In the genomic region with DNA sequence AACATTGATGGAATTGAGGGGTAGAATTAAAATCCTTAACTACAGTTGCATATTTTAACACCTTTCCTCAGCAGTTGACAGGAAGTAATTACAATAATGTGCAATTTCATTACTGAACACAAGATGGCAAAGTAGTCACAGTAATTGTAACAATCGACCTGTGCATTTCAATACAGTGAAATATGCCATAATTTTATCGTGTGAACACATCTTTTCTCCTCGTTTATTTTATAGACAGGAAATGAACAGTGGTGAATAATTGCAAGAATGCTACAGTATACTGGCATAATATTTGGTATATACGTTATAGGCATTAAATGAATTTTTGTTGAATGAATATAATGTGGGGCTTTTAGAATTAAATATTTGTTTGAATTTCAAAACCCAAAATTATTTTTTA, we compare ENCODE assay signal across 8 cellular contexts. TPM values are rescaled to one million over a fixed set of nuclear protein-coding genes. Genes with fewer than 3 reads are reported as not detected.
DNase-seq lines count a peak whose midpoint lies in the region; ATAC-seq and TF ChIP-seq lines count a peak whose summit lies in the region.

No MANE protein-coding gene starts in this region.

- H3K27ac Mint-ChIP-seq in WTC11 = no peak overlapping the region

- peaks cover 6% of the 10 kb centered on the region for H3K4me1 Mint-ChIP-seq in WTC11

- H3K9me3 ChIP-seq in left ventricle myocardium inferior (replicated peaks) = peaks cover 7% of the 10 kb centered on the region

- H3K4me1 ChIP-seq in left ventricle myocardium inferior = peaks cover 4% of the 10 kb centered on the region

- no peak overlapping the region for H3K4me3 Mint-ChIP-seq in WTC11

- H3K36me3 Mint-ChIP-seq in WTC11 = no peaks in the 10 kb centered on the region

- intact Hi-C loops in left ventricle myocardium inferior (cut with micrococcal nuclease) = loop anchor here (2.0 kb wide), 1 partner anchor 336 kb away; no protein-coding TSS in a partner anchor

- POLR2A ChIA-PET in WTC11 (lab: Charles Lee) = no interaction called here

- H3K27me3 Mint-ChIP-seq in WTC11 (ENCODE audit: low read depth) = no peaks in the 10 kb centered on the region

- DNase-seq in COLO829 (ENCODE audit: low spot score) (peak; percentile 59), NCI-H1930 (lab: John Stamatoyannopoulos, UW) (peak; percentile 3 to 5), WTC11 (ENCODE audit: low spot score) (no peak), left ventricle myocardium inferior (no peak)
- no peak for DNase-seq in stimulated activated naive CD8-positive, alpha-beta T cell treated with anti-CD3 and anti-CD28 coated beads, Interleukin-15, Interleukin-2, amounts not matched to agents 100 U/mL and 50 U/mL, for 24 hours
- no peak for DNase-seq in activated CD4-positive, alpha-beta T cell treated with anti-CD3 and anti-CD28 coated beads for 48 hours

- H3K9me3 Mint-ChIP-seq in WTC11 = peaks cover 4% of the 10 kb centered on the region; the same call in 1 of the 2 replicates

- no peak overlapping the region for H3K27ac ChIP-seq in left ventricle myocardium inferior (replicated peaks)

- H3K27me3 ChIP-seq in left ventricle myocardium inferior (ENCODE audit: low read depth) = no peaks in the 10 kb centered on the region

- ATAC-seq in GM18873 (IDR thresholded peaks at IDR 0.05; ENCODE audit: low FRiP score, unreplicated experiment) = peak; percentile 75
- peak; percentile 81 for ATAC-seq in HG03039 (IDR thresholded peaks at IDR 0.05; ENCODE audit: unreplicated experiment)
- ATAC-seq in WTC11 = peak; percentile 26; the same call in 1 of the 2 replicates
- ATAC-seq in stimulated activated naive CD8-positive, alpha-beta T cell treated with anti-CD3 and anti-CD28 coated beads, Interleukin-15, Interleukin-2, amounts not matched to agents 100 U/mL and 50 U/mL, for 24 hours = peak; percentile 52

- TF ChIP-seq CTCF in WTC11 (IDR thresholded peaks at IDR 0.05) (peak; percentile 42; the same call in 1 of the 2 replicates), left ventricle myocardium inferior (IDR thresholded peaks at IDR 0.05; ENCODE audit: borderline replicate concordance) (peak; percentile 79)

- no peak overlapping the region for H3K4me3 ChIP-seq in left ventricle myocardium inferior

- no peaks in the 10 kb centered on the region for H3K36me3 ChIP-seq in left ventricle myocardium inferior

- CTCF ChIA-PET in WTC11 (lab: Charles Lee) = no interaction called here

TF ChIP-seq in WTC11, 78 proteins besides CTCF, POLR2A, EP300 and RAD21:
- TF ChIP-seq SOX15 (CRISPR knock-in tag; IDR thresholded peaks at IDR 0.05) (no peak), USF2 (CRISPR knock-in tag; IDR thresholded peaks at IDR 0.05) (no peak), NFE2L1 (CRISPR knock-in tag; IDR thresholded peaks at IDR 0.05) (no peak), NR2C2 (CRISPR knock-in tag; IDR thresholded peaks at IDR 0.05) (no peak), ZNF317 (CRISPR knock-in tag; IDR thresholded peaks at IDR 0.05; ENCODE audit: borderline replicate concordance, low read depth) (no peak), CDX4 (CRISPR knock-in tag; IDR thresholded peaks at IDR 0.05; ENCODE audit: borderline replicate concordance) (no peak), TEAD4 (CRISPR knock-in tag; IDR thresholded peaks at IDR 0.05) (no peak), KAT7 (CRISPR knock-in tag; IDR thresholded peaks at IDR 0.05; ENCODE audit: borderline replicate concordance) (no peak), CREM (CRISPR knock-in tag; IDR thresholded peaks at IDR 0.05) (no peak), ATF1 (CRISPR knock-in tag; IDR thresholded peaks at IDR 0.05) (no peak), NFYB (CRISPR knock-in tag; conservative IDR thresholded peaks at IDR 0.05; ENCODE audit: low read depth) (no peak), PREB (CRISPR knock-in tag; IDR thresholded peaks at IDR 0.05; ENCODE audit: borderline replicate concordance) (no peak)
- TF ChIP-seq, protein P1, sequence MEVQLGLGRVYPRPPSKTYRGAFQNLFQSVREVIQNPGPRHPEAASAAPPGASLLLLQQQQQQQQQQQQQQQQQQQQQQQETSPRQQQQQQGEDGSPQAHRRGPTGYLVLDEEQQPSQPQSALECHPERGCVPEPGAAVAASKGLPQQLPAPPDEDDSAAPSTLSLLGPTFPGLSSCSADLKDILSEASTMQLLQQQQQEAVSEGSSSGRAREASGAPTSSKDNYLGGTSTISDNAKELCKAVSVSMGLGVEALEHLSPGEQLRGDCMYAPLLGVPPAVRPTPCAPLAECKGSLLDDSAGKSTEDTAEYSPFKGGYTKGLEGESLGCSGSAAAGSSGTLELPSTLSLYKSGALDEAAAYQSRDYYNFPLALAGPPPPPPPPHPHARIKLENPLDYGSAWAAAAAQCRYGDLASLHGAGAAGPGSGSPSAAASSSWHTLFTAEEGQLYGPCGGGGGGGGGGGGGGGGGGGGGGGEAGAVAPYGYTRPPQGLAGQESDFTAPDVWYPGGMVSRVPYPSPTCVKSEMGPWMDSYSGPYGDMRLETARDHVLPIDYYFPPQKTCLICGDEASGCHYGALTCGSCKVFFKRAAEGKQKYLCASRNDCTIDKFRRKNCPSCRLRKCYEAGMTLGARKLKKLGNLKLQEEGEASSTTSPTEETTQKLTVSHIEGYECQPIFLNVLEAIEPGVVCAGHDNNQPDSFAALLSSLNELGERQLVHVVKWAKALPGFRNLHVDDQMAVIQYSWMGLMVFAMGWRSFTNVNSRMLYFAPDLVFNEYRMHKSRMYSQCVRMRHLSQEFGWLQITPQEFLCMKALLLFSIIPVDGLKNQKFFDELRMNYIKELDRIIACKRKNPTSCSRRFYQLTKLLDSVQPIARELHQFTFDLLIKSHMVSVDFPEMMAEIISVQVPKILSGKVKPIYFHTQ (CRISPR knock-in tag; IDR thresholded peaks at IDR 0.05) = no peak
- TF ChIP-seq, protein P2, sequence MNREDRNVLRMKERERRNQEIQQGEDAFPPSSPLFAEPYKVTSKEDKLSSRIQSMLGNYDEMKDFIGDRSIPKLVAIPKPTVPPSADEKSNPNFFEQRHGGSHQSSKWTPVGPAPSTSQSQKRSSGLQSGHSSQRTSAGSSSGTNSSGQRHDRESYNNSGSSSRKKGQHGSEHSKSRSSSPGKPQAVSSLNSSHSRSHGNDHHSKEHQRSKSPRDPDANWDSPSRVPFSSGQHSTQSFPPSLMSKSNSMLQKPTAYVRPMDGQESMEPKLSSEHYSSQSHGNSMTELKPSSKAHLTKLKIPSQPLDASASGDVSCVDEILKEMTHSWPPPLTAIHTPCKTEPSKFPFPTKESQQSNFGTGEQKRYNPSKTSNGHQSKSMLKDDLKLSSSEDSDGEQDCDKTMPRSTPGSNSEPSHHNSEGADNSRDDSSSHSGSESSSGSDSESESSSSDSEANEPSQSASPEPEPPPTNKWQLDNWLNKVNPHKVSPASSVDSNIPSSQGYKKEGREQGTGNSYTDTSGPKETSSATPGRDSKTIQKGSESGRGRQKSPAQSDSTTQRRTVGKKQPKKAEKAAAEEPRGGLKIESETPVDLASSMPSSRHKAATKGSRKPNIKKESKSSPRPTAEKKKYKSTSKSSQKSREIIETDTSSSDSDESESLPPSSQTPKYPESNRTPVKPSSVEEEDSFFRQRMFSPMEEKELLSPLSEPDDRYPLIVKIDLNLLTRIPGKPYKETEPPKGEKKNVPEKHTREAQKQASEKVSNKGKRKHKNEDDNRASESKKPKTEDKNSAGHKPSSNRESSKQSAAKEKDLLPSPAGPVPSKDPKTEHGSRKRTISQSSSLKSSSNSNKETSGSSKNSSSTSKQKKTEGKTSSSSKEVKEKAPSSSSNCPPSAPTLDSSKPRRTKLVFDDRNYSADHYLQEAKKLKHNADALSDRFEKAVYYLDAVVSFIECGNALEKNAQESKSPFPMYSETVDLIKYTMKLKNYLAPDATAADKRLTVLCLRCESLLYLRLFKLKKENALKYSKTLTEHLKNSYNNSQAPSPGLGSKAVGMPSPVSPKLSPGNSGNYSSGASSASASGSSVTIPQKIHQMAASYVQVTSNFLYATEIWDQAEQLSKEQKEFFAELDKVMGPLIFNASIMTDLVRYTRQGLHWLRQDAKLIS (CRISPR knock-in tag; IDR thresholded peaks at IDR 0.05; ENCODE audit: borderline replicate concordance) = no peak

RNA-seq across cellular contexts. Expression of gene CYB5R4, which starts 25.0 kb away (rescaled TPM):
- total RNA-seq in WTC11 (2021) = 12.4 to 16.2 TPM (median 12.5 TPM) in 3 replicates
- total RNA-seq in left ventricle myocardium inferior = 14.5 TPM

RNA-seq across cellular contexts. Expression of gene RIPPLY2, which starts 31.4 kb away (rescaled TPM):
- total RNA-seq in WTC11 (2021) = 0.66 to 2.2 TPM (median 2.1 TPM) in 3 replicates
- total RNA-seq in left ventricle myocardium inferior = not detected

Comparison
In these comparisons a context has a peak if more than half of its experiments do, and no peak if none do; other contexts are left out.
1. DNase-seq: peak in COLO829 (single experiment) and NCI-H1930 (2 of 2); none in WTC11 (single experiment), left ventricle myocardium inferior (single experiment), stimulated activated naive CD8-positive, alpha-beta T cell treated with anti-CD3 and anti-CD28 coated beads, Interleukin-15, Interleukin-2, amounts not matched to agents 100 U/mL and 50 U/mL, for 24 hours (single experiment) and activated CD4-positive, alpha-beta T cell treated with anti-CD3 and anti-CD28 coated beads for 48 hours (single experiment).
2. ATAC-seq: peak in every context shown above with its lines; median percentile 81 in HG03039; 75 in GM18873; 52 in stimulated activated naive CD8-positive, alpha-beta T cell treated with anti-CD3 and anti-CD28 coated beads, Interleukin-15, Interleukin-2, amounts not matched to agents 100 U/mL and 50 U/mL, for 24 hours; 26 in WTC11.